Comparison of ENCODE assay signal across 14 cellular contexts in the genomic region with DNA sequence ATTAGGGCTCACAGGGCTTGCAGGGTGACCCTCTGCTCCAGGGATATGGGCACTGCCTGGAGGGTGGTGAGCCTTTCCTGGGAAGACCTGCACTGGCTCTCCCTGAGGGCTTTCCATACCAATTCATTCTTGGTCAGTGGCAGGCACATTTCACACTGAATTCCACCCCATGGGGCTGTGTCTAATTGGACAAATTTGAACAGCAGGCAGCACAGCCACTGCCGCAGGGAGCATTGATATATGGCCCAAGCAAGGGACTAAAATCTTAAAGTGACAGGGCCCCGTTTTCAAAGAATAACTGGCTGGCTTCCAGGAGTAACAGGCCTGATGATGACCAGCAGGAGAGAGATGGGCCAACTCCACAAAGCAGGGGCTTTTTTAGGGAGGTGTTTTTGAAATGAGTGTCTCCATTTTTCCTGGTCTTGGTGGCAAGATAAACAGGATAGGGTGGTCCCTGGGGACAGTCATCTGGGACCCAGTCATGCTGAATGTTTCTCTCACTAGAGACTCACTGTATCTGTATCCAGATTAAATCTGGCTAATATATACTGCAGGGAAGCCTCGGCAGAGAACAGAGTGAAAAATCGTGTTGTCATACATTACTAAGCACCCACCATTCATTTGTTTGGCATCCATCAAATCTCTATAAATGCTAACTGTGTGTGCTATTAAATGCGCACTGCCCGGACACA.
DNase-seq lines count a peak whose midpoint lies in the region; ATAC-seq and TF ChIP-seq lines count a peak whose summit lies in the region.
"Had no signal": no experiment of that assay in that cellular context is flagged by ENCODE, and none has a peak within 500 bp of the region (broad histone marks: within the 10 kb centered on the region; RNA-seq: fewer than 3 reads in every experiment).

No MANE protein-coding gene starts in this region.

- no peak overlapping the region for H3K9ac ChIP-seq in BLaER1 treated with 17β-estradiol and CSF1 and Interleukin-3, amounts not matched to agents 10 nM and 100 nM

- no peaks in the 10 kb centered on the region for H3K27me3 ChIP-seq in BLaER1 treated with 17β-estradiol and CSF1 and Interleukin-3, amounts not matched to agents 10 nM and 100 nM
- H3K27me3 ChIP-seq: body of pancreas, left lung, Peyer's patch, tibial nerve had no signal

- H3K4me2 ChIP-seq in BLaER1 treated with 17β-estradiol and CSF1 and Interleukin-3, amounts not matched to agents 10 nM and 100 nM: peak overlapping the region in 8 of 11 experiments; percentile 6 to 44 (median 26); a peak in 13 of 22 replicates

- no peaks in the 10 kb centered on the region for H3K9me3 ChIP-seq in BLaER1 treated with 17β-estradiol and CSF1 and Interleukin-3, amounts not matched to agents 10 nM and 100 nM (replicated peaks in 1 of 11)
- H3K9me3 ChIP-seq: body of pancreas, left lung, Peyer's patch, tibial nerve had no signal

- peak; percentile 75 for DNase-seq in M059J (ENCODE audit: low read depth)
- DNase-seq in ecto neural progenitor cell (ENCODE audit: low spot score): peak; percentile 61
- peak; percentile 15 for DNase-seq in omental fat pad (ENCODE audit: low spot score)
- no peak for DNase-seq in stimulated activated CD4-positive, alpha-beta T cell treated with anti-CD3 and anti-CD28 coated beads, Interleukin-12 subunit alpha, Interleukin-12 subunit beta, amount 100 ng/mL, for 4 hours
- no peak for DNase-seq in stimulated activated naive CD8-positive, alpha-beta T cell treated with anti-CD3 and anti-CD28 coated beads, Interleukin-15, amount 100 ng/mL, for 72 hours
- DNase-seq in lower leg skin (ENCODE audit: low spot score in 2 of 2): no peak
- DNase-seq: body of pancreas, left lung, NCI-H1930, Peyer's patch, WERI-Rb-1 had no signal

- H3K4me1 ChIP-seq in BLaER1 treated with 17β-estradiol and CSF1 and Interleukin-3, amounts not matched to agents 10 nM and 100 nM: peaks cover 0 to 33% (median 20%) of the 10 kb centered on the region in 10 experiments; a peak in 17 of 20 replicates
- H3K4me1 ChIP-seq: body of pancreas, Peyer's patch had no signal

- ATAC-seq in omental fat pad (ENCODE audit: low FRiP score) (no peak), HG03521 (IDR thresholded peaks at IDR 0.05; ENCODE audit: unreplicated experiment) (no peak)
- no peak for ATAC-seq in stimulated activated naive CD8-positive, alpha-beta T cell treated with anti-CD3 and anti-CD28 coated beads, Interleukin-15, amount 100 ng/mL, for 72 hours
- ATAC-seq: body of pancreas, left lung had no signal

- H3K4me3 Mint-ChIP-seq in stimulated activated naive CD8-positive, alpha-beta T cell treated with anti-CD3 and anti-CD28 coated beads, Interleukin-15, amount 100 ng/mL, for 72 hours: no peak overlapping the region

- H3K27ac Mint-ChIP-seq in stimulated activated naive CD8-positive, alpha-beta T cell treated with anti-CD3 and anti-CD28 coated beads, Interleukin-15, amount 100 ng/mL, for 72 hours: peak overlapping the region in 1 of 2 donors; percentile 80

- no peaks in the 10 kb centered on the region for H3K27me3 Mint-ChIP-seq in stimulated activated naive CD8-positive, alpha-beta T cell treated with anti-CD3 and anti-CD28 coated beads, Interleukin-15, amount 100 ng/mL, for 72 hours

- no peaks in the 10 kb centered on the region for H3K4me1 Mint-ChIP-seq in stimulated activated naive CD8-positive, alpha-beta T cell treated with anti-CD3 and anti-CD28 coated beads, Interleukin-15, amount 100 ng/mL, for 72 hours

- intact Hi-C loops in lower leg skin (cut with DNase I; ENCODE audit: low total_unique reads): no loop called here

- TF ChIP-seq CTCF in omental fat pad (IDR thresholded peaks at IDR 0.05): no peak
- TF ChIP-seq CTCF in lower leg skin (IDR thresholded peaks at IDR 0.05): no peak

- H3K4me3 ChIP-seq in BLaER1 treated with 17β-estradiol and CSF1 and Interleukin-3, amounts not matched to agents 10 nM and 100 nM: no peak overlapping the region
- no peak overlapping the region for H3K4me3 ChIP-seq in lower leg skin (ENCODE audit: low read depth, poor library complexity, severe bottlenecking)
- H3K4me3 ChIP-seq: body of pancreas, left lung, Peyer's patch, tibial nerve had no signal

- no peak overlapping the region for H3K27ac ChIP-seq in BLaER1 treated with 17β-estradiol and CSF1 and Interleukin-3, amounts not matched to agents 10 nM and 100 nM
- H3K27ac ChIP-seq: body of pancreas, WERI-Rb-1 had no signal

- no peaks in the 10 kb centered on the region for H3K9me3 Mint-ChIP-seq in stimulated activated naive CD8-positive, alpha-beta T cell treated with anti-CD3 and anti-CD28 coated beads, Interleukin-15, amount 100 ng/mL, for 72 hours

- H4K20me1 ChIP-seq in BLaER1 treated with 17β-estradiol and CSF1 and Interleukin-3, amounts not matched to agents 10 nM and 100 nM: no peaks in the 10 kb centered on the region; a peak in 1 of 22 replicates

- 68 to 74% methylated on average over 6 of the region's 6 CpGs for WGBS in lower leg skin, 2 donors

- TF ChIP-seq POLR2A in lower leg skin (IDR thresholded peaks at IDR 0.05): no peak

- no peaks in the 10 kb centered on the region for H3K36me3 ChIP-seq in BLaER1 treated with 17β-estradiol and CSF1 and Interleukin-3, amounts not matched to agents 10 nM and 100 nM
- H3K36me3 ChIP-seq: left lung, Peyer's patch, tibial nerve, WERI-Rb-1 had no signal

Comparison
In these comparisons a context has a peak if more than half of its experiments do, and no peak if none do; other contexts are left out.
1. DNase-seq: peak in M059J (single experiment), ecto neural progenitor cell (single experiment) and omental fat pad (single experiment); none in stimulated activated CD4-positive, alpha-beta T cell treated with anti-CD3 and anti-CD28 coated beads, Interleukin-12 subunit alpha, Interleukin-12 subunit beta, amount 100 ng/mL, for 4 hours (single experiment), stimulated activated naive CD8-positive, alpha-beta T cell treated with anti-CD3 and anti-CD28 coated beads, Interleukin-15, amount 100 ng/mL, for 72 hours (0 of 2) and lower leg skin (0 of 2).